Comparison of ENCODE assay signal across 12 cellular contexts in genomic region chr7:139669106-139670061, GRCh38.
DNase-seq lines count a peak whose midpoint lies in the region; ATAC-seq and TF ChIP-seq lines count a peak whose summit lies in the region.
"Had no signal": no experiment of that assay in that cellular context is flagged by ENCODE, and none has a peak within 500 bp of the region (broad histone marks: within the 10 kb centered on the region; RNA-seq: fewer than 3 reads in every experiment).

No MANE protein-coding gene starts in this region.

- no peaks in the 10 kb centered on the region for H3K79me2 ChIP-seq in GM23338 (replicated peaks; ENCODE audit: insufficient read depth)

- H3K4me2 ChIP-seq in GM23338 = no peak overlapping the region

- intact Hi-C loops in CD4-positive, alpha-beta T cell (cut with DNase I, micrococcal nuclease) = no loop called here
- intact Hi-C loops in left lung (cut with DNase I) = no loop called here

- H3K36me3 Mint-ChIP-seq in CD4-positive, alpha-beta T cell (ENCODE audit: low read depth) = peaks cover 6% of the 10 kb centered on the region
- H3K36me3 Mint-ChIP-seq in GM23338 (ENCODE audit: low read depth) (no peaks in the 10 kb centered on the region), osteocyte (ENCODE audit: unreplicated experiment) (peaks cover 18% of the 10 kb centered on the region)
- peaks cover 0 to 5% (median 1%) of the 10 kb centered on the region in 3 donors for H3K36me3 Mint-ChIP-seq in CD8-positive, alpha-beta memory T cell

- H3K4me1 Mint-ChIP-seq in CD4-positive, alpha-beta T cell (ENCODE audit: low read depth) = peaks cover 23% of the 10 kb centered on the region
- H3K4me1 Mint-ChIP-seq in GM23338 (peaks cover 16% of the 10 kb centered on the region), osteocyte (ENCODE audit: unreplicated experiment) (peaks cover 35% of the 10 kb centered on the region)
- peaks cover 0 to 27% (median 15%) of the 10 kb centered on the region in 3 donors for H3K4me1 Mint-ChIP-seq in CD8-positive, alpha-beta memory T cell

- H3K4me3 ChIP-seq in GM23338 (no peak overlapping the region), left lung (no peak overlapping the region)
- H3K4me3 ChIP-seq in CD8-positive, alpha-beta memory T cell (ENCODE audit: low read length) = no peak overlapping the region
- H3K4me3 ChIP-seq: breast epithelium, SK-N-MC had no signal

- H3K4me1 ChIP-seq in GM23338 (ENCODE audit: insufficient read depth) (no peaks in the 10 kb centered on the region), left lung (peaks cover 0 to 8% of the 10 kb centered on the region in 2 donors)
- no peaks in the 10 kb centered on the region for H3K4me1 ChIP-seq in CD8-positive, alpha-beta memory T cell (ENCODE audit: insufficient read depth, low read length)
- H3K4me1 ChIP-seq: breast epithelium had no signal

- POLR2A ChIA-PET in CD4-positive, alpha-beta T cell (lab: Charles Lee) = no interaction called here
- POLR2A ChIA-PET in CD8-positive, alpha-beta memory T cell (lab: Charles Lee) = interaction anchor here (0.5 kb wide), 1 partner anchor 83 kb away, joined by 4 read pairs; no protein-coding TSS in a partner anchor

- CTCF ChIA-PET in CD4-positive, alpha-beta T cell (lab: Charles Lee) = interaction anchor here (0.9 kb wide), 1 partner anchor 51 kb away, joined by 3 read pairs; no protein-coding TSS in a partner anchor
- CTCF ChIA-PET in CD8-positive, alpha-beta memory T cell (lab: Charles Lee) = interaction anchor here (1.3 kb wide), 1 partner anchor 24 kb away, joined by 5 read pairs; no protein-coding TSS in a partner anchor

- ATAC-seq in CD4-positive, alpha-beta T cell (ENCODE audit: poor library complexity) = peak; percentile 74
- no peak for ATAC-seq in GM23338
- no peak for ATAC-seq in left lung
- no peak for ATAC-seq in HG03039 (IDR thresholded peaks at IDR 0.05; ENCODE audit: unreplicated experiment)

- no peaks in the 10 kb centered on the region for H3K27me3 Mint-ChIP-seq in CD4-positive, alpha-beta T cell
- H3K27me3 Mint-ChIP-seq in GM23338 (ENCODE audit: insufficient read depth, low read depth, poor library complexity) (peaks cover 6% of the 10 kb centered on the region), osteocyte (ENCODE audit: unreplicated experiment) (no peaks in the 10 kb centered on the region)
- no peaks in the 10 kb centered on the region for H3K27me3 Mint-ChIP-seq in CD8-positive, alpha-beta memory T cell

- no peak overlapping the region for H2AFZ ChIP-seq in GM23338

- no peak for TF ChIP-seq CTCF in CD4-positive, alpha-beta T cell (IDR thresholded peaks at IDR 0.05)
- TF ChIP-seq CTCF in GM23338 (conservative IDR thresholded peaks at IDR 0.05; ENCODE audit: low read depth in 2 of 2) (no peak), osteocyte (IDR thresholded peaks at IDR 0.05) (no peak), left lung (IDR thresholded peaks at IDR 0.05) (no peak)

- no peak for DNase-seq in CD4-positive, alpha-beta T cell
- DNase-seq in GM23338 (ENCODE audit: low spot score) (no peak), osteocyte (ENCODE audit: extremely low spot score, unreplicated experiment) (no peak), left lung (no peak), occipital lobe (lab: John Stamatoyannopoulos, UW) (no peak)
- no peak for DNase-seq in CD8-positive, alpha-beta memory T cell
- DNase-seq: NCI-H2171 treated with DMSO at 0.1 percent for 48 hours had no signal

- H3K27ac ChIP-seq in CD4-positive, alpha-beta T cell (ENCODE audit: low read depth, low read length) = no peak overlapping the region
- H3K27ac ChIP-seq in GM23338 (ENCODE audit: low read depth) = peak overlapping the region; percentile 15; the same call in 1 of the 2 replicates
- peak overlapping the region; percentile 93 for H3K27ac ChIP-seq in angular gyrus (ENCODE audit: low read depth, low read length)
- H3K27ac ChIP-seq in CD8-positive, alpha-beta memory T cell (ENCODE audit: low read depth, low read length) = no peak overlapping the region
- no peak overlapping the region for H3K27ac ChIP-seq in left lung
- H3K27ac ChIP-seq: breast epithelium, SK-N-MC had no signal

- 0 out of 2 replicates have a peak, but pooled peaks cover 5% of the 10 kb centered on the region for H3K9me2 ChIP-seq in GM23338 (ENCODE audit: insufficient read depth)

- H3K9me3 ChIP-seq in CD4-positive, alpha-beta T cell (ENCODE audit: control insufficient read depth, low read length) = no peaks in the 10 kb centered on the region
- H3K9me3 ChIP-seq in CD8-positive, alpha-beta memory T cell (ENCODE audit: low read length) = no peaks in the 10 kb centered on the region
- H3K9me3 ChIP-seq in left lung = no peaks in the 10 kb centered on the region
- H3K9me3 ChIP-seq: breast epithelium had no signal

- H3F3A ChIP-seq in GM23338 (replicated peaks; ENCODE audit: low read depth) = no peaks in the 10 kb centered on the region

- no peaks in the 10 kb centered on the region for H3K36me3 ChIP-seq in GM23338 (ENCODE audit: insufficient read depth)
- no peaks in the 10 kb centered on the region for H3K36me3 ChIP-seq in CD8-positive, alpha-beta memory T cell (ENCODE audit: insufficient read depth, low read length)
- H3K36me3 ChIP-seq in left lung = no peaks in the 10 kb centered on the region
- H3K36me3 ChIP-seq: breast epithelium had no signal

- no peaks in the 10 kb centered on the region; the same call in 1 of the 2 replicates for H4K20me1 ChIP-seq in GM23338 (replicated peaks; ENCODE audit: insufficient read depth)

- H3K4me3 Mint-ChIP-seq in CD4-positive, alpha-beta T cell = no peak overlapping the region
- H3K4me3 Mint-ChIP-seq in GM23338 (no peak overlapping the region), osteocyte (ENCODE audit: unreplicated experiment) (no peak overlapping the region)
- no peak overlapping the region for H3K4me3 Mint-ChIP-seq in CD8-positive, alpha-beta memory T cell
- H3K4me3 Mint-ChIP-seq: CD14-positive monocyte had no signal

- H3K27me3 ChIP-seq in CD4-positive, alpha-beta T cell (ENCODE audit: control insufficient read depth, insufficient read depth, low read length) = no peaks in the 10 kb centered on the region
- H3K27me3 ChIP-seq in GM23338 (ENCODE audit: insufficient read depth) = no peaks in the 10 kb centered on the region
- H3K27me3 ChIP-seq in CD8-positive, alpha-beta memory T cell (ENCODE audit: insufficient read depth, low read length, poor library complexity, severe bottlenecking) = no peaks in the 10 kb centered on the region
- H3K27me3 ChIP-seq in left lung = no peaks in the 10 kb centered on the region
- H3K27me3 ChIP-seq: breast epithelium had no signal

- peak overlapping the region; percentile 24 for H3K27ac Mint-ChIP-seq in CD4-positive, alpha-beta T cell
- H3K27ac Mint-ChIP-seq in GM23338 (no peak overlapping the region), osteocyte (ENCODE audit: unreplicated experiment) (peak overlapping the region; percentile 15)
- H3K27ac Mint-ChIP-seq in CD8-positive, alpha-beta memory T cell = peak overlapping the region in 2 of 8 donors; percentile 24 to 54

- no peaks in the 10 kb centered on the region for H3K9me3 Mint-ChIP-seq in CD4-positive, alpha-beta T cell
- H3K9me3 Mint-ChIP-seq in GM23338 = no peaks in the 10 kb centered on the region
- H3K9me3 Mint-ChIP-seq in osteocyte (ENCODE audit: unreplicated experiment) = no peaks in the 10 kb centered on the region
- no peaks in the 10 kb centered on the region for H3K9me3 Mint-ChIP-seq in CD8-positive, alpha-beta memory T cell
- H3K9me3 Mint-ChIP-seq: CD14-positive monocyte had no signal

TF ChIP-seq in GM23338, 12 proteins besides CTCF, POLR2A, EP300 and RAD21 (continues in another document):
- TF ChIP-seq REST (IDR thresholded peaks at IDR 0.05; ENCODE audit: unreplicated experiment) = no peak
- no peak for TF ChIP-seq POLR2AphosphoS5 (IDR thresholded peaks at IDR 0.05; ENCODE audit: low read depth)
- TF ChIP-seq NANOG (IDR thresholded peaks at IDR 0.05; ENCODE audit: borderline replicate concordance) = no peak
- no peak for TF ChIP-seq CREB1 (CRISPR knock-in tag; IDR thresholded peaks at IDR 0.05; ENCODE audit: low read depth)
- no peak for TF ChIP-seq ETS1 (IDR thresholded peaks at IDR 0.05)
- TF ChIP-seq JUNB (IDR thresholded peaks at IDR 0.05; ENCODE audit: unreplicated experiment) = no peak
- TF ChIP-seq EZH2phosphoT487 (IDR thresholded peaks at IDR 0.05; ENCODE audit: unreplicated experiment) = no peak
- TF ChIP-seq ZNF331 (CRISPR knock-in tag; IDR thresholded peaks at IDR 0.05; ENCODE audit: low read depth) = no peak
- TF ChIP-seq EZH2 (IDR thresholded peaks at IDR 0.05; ENCODE audit: low read depth, unreplicated experiment) = no peak
- TF ChIP-seq STAT1 (IDR thresholded peaks at IDR 0.05; ENCODE audit: unreplicated experiment) = no peak

Comparison
In these comparisons a context has a peak if more than half of its experiments do, and no peak if none do; other contexts are left out.
1. H3K27ac ChIP-seq: peak in GM23338 (single experiment) and angular gyrus (single experiment); none in CD4-positive, alpha-beta T cell (single experiment), CD8-positive, alpha-beta memory T cell (single experiment) and left lung (0 of 2).